In the genomic region with DNA sequence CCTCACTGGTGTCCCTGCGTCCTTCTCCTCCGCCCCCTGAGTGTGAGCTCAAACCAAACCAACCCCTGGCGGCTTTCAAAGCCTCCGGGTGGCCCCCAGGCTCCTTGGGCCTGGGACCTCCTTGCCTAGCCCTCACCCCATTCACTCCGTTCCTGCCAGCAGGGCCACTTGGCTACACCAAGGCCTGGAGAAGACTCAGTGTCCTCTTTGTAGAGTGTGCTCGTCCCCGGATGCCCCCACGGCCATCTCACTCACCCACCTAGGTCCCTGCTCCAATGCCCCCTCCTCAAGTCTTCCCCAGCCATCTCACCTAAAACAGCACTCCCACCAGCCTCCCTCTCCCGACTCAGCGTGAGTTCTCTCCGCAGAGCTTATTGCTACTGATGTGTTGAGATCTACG, we compare ENCODE assay signal across 19 cellular contexts. TPM values are rescaled to one million over a fixed set of nuclear protein-coding genes. Genes with fewer than 3 reads are reported as not detected.
DNase-seq lines count a peak whose midpoint lies in the region; ATAC-seq and TF ChIP-seq lines count a peak whose summit lies in the region.
"Had no signal": no experiment of that assay in that cellular context is flagged by ENCODE, and none has a peak within 500 bp of the region (broad histone marks: within the 10 kb centered on the region; RNA-seq: fewer than 3 reads in every experiment).

No MANE protein-coding gene starts in this region.

- peak overlapping the region; percentile 84 to 87 for H3K4me3 Mint-ChIP-seq in activated T-cell treated with anti-CD3 and anti-CD28 coated beads, Interleukin-2, amount 50 U/mL, for 72 hours

- H3K4me3 ChIP-seq in PC-3 (ENCODE audit: low read length) (peak overlapping the region; percentile 87; the same call in 1 of the 2 replicates), iPS-15b (ENCODE audit: low read depth, low read length) (peak overlapping the region; percentile 13), skeletal muscle satellite cell (ENCODE audit: low read length) (no peak overlapping the region)
- H3K4me3 ChIP-seq: cardiac muscle cell, stomach had no signal

- no peak overlapping the region for H3K27ac ChIP-seq in PC-3 (ENCODE audit: low read length)
- H3K27ac ChIP-seq: cardiac muscle cell had no signal

- POLR2A ChIA-PET in PC-3 (lab: Charles Lee; ENCODE audit: unreplicated experiment) = no interaction called here

- peaks cover 22% of the 10 kb centered on the region; the same call in 1 of the 2 replicates for H4K20me1 ChIP-seq in PC-3 (ENCODE audit: low read length)

- BruUV-seq in PC-3 (replicated peaks; lab: Mats Ljungman, UMichigan) = no TSS peak

- H3K79me2 ChIP-seq in PC-3 (ENCODE audit: low read length) = peaks cover 41% of the 10 kb centered on the region

- TF ChIP-seq CTCF in PC-3 (conservative IDR thresholded peaks at IDR 0.05; ENCODE audit: low read depth, low read length) = no peak

- H3K9ac ChIP-seq in PC-3 (ENCODE audit: low read length) (no peak overlapping the region), iPS-15b (ENCODE audit: low read depth, low read length) (peak overlapping the region; percentile 47), skeletal muscle satellite cell (ENCODE audit: low read depth, low read length) (no peak overlapping the region)

- H3K9me2 ChIP-seq in PC-3 (replicated peaks; ENCODE audit: low read length) = no peaks in the 10 kb centered on the region

- no peak for ATAC-seq in activated T-cell treated with anti-CD3 and anti-CD28 coated beads, Interleukin-2, amount 50 U/mL, for 72 hours (replicated peaks in 1 of 2)
- ATAC-seq in PC-3 (no peak), HG03439 (IDR thresholded peaks at IDR 0.05; ENCODE audit: unreplicated experiment) (no peak), HG02840 (IDR thresholded peaks at IDR 0.05; ENCODE audit: low FRiP score, unreplicated experiment) (no peak)
- ATAC-seq: left cardiac atrium had no signal

- H3F3A ChIP-seq in PC-3 (ENCODE audit: low read length, unreplicated experiment) = no peaks in the 10 kb centered on the region

- H3K4me2 ChIP-seq in PC-3 (ENCODE audit: low read length) = peak overlapping the region; percentile 96
- peak overlapping the region; percentile 84 for H3K4me2 ChIP-seq in skeletal muscle satellite cell (ENCODE audit: low read length)

- H3K4me1 ChIP-seq in PC-3 (ENCODE audit: insufficient read depth, low read length) (peaks cover 31% of the 10 kb centered on the region), iPS-15b (ENCODE audit: control insufficient read depth, insufficient read depth, low read length) (peaks cover 10% of the 10 kb centered on the region), skeletal muscle satellite cell (ENCODE audit: control insufficient read depth, insufficient read depth, low read length) (peaks cover 20% of the 10 kb centered on the region)
- H3K4me1 ChIP-seq: Caco-2 had no signal

- H3K27me3 ChIP-seq in PC-3 (ENCODE audit: low read length) = peaks cover 4% of the 10 kb centered on the region
- H3K27me3 ChIP-seq in iPS-15b (ENCODE audit: control insufficient read depth, insufficient read depth, low read length) = no peaks in the 10 kb centered on the region
- no peaks in the 10 kb centered on the region for H3K27me3 ChIP-seq in skeletal muscle satellite cell (ENCODE audit: control insufficient read depth, insufficient read depth, low read length)
- H3K27me3 ChIP-seq: cardiac muscle cell, stomach had no signal

- H3K27ac Mint-ChIP-seq in activated T-cell treated with anti-CD3 and anti-CD28 coated beads, Interleukin-2, amount 50 U/mL, for 72 hours = no peak overlapping the region

- no peaks in the 10 kb centered on the region for H3K9me3 ChIP-seq in PC-3 (ENCODE audit: low read length)
- no peaks in the 10 kb centered on the region for H3K9me3 ChIP-seq in iPS-15b (ENCODE audit: control insufficient read depth, insufficient read depth, low read length)
- H3K9me3 ChIP-seq in skeletal muscle satellite cell (replicated peaks; ENCODE audit: low read length) = no peaks in the 10 kb centered on the region
- H3K9me3 ChIP-seq: Caco-2, stomach had no signal

- no peaks in the 10 kb centered on the region for H3K9me3 Mint-ChIP-seq in activated T-cell treated with anti-CD3 and anti-CD28 coated beads, Interleukin-2, amount 50 U/mL, for 72 hours
- H3K9me3 Mint-ChIP-seq: activated naive CD8-positive, alpha-beta T cell treated with anti-CD3 and anti-CD28 coated beads, Interleukin-2, amount 10 ng/mL, durations not matched to agents 7 days and 5 days had no signal

- H3K4me1 Mint-ChIP-seq in activated T-cell treated with anti-CD3 and anti-CD28 coated beads, Interleukin-2, amount 50 U/mL, for 72 hours (ENCODE audit: low read depth) = peaks cover 44% of the 10 kb centered on the region

- H3K36me3 ChIP-seq in PC-3 (ENCODE audit: low read depth, low read length) (peaks cover 15% of the 10 kb centered on the region; the same call in 1 of the 2 replicates), iPS-15b (ENCODE audit: control insufficient read depth, insufficient read depth, low read length) (peaks cover 34% of the 10 kb centered on the region), skeletal muscle satellite cell (ENCODE audit: insufficient read depth, low read length) (peaks cover 11% of the 10 kb centered on the region)

- DNase-seq in activated T-cell treated with anti-CD3 and anti-CD28 coated beads, Interleukin-2, amount 50 U/mL, for 72 hours = no peak
- no peak for DNase-seq in activated T-cell treated with anti-CD3 and anti-CD28 coated beads, Interleukin-2, amount 50 U/mL, for 1 hour
- DNase-seq in PC-3 = no peak
- DNase-seq in cardiac septum (ENCODE audit: low spot score) = no peak
- DNase-seq: activated naive CD8-positive, alpha-beta T cell treated with anti-CD3 and anti-CD28 coated beads, Interleukin-2, amount 10 ng/mL, durations not matched to agents 7 days and 5 days; Caco-2; effector CD4-positive, alpha-beta T cell; GDM1; left cardiac atrium; NCI-H1417 treated with DMSO at 0.1 percent for 48 hours; stimulated activated CD4-positive, alpha-beta T cell treated with anti-CD3 and anti-CD28 coated beads, Interleukin-12 subunit alpha, Interleukin-12 subunit beta, amount 100 ng/mL, for 4 hours; stomach had no signal

- no peaks in the 10 kb centered on the region for H3K27me3 Mint-ChIP-seq in activated T-cell treated with anti-CD3 and anti-CD28 coated beads, Interleukin-2, amount 50 U/mL, for 72 hours (ENCODE audit: low read depth)
- H3K27me3 Mint-ChIP-seq: activated naive CD8-positive, alpha-beta T cell treated with anti-CD3 and anti-CD28 coated beads, Interleukin-2, amount 10 ng/mL, durations not matched to agents 7 days and 5 days had no signal

- H2AFZ ChIP-seq in PC-3 (ENCODE audit: low read length) = no peak overlapping the region

- intact Hi-C loops in PC-3 (cut with micrococcal nuclease) (no loop called here), cardiac septum (cut with DNase I) (no loop called here)

- CTCF ChIA-PET in PC-3 (lab: Charles Lee) = no interaction called here

- H3K36me3 Mint-ChIP-seq in activated T-cell treated with anti-CD3 and anti-CD28 coated beads, Interleukin-2, amount 50 U/mL, for 72 hours (ENCODE audit: insufficient read depth in 2 of 2) = peaks cover 0 to 4% of the 10 kb centered on the region in 2 donors
- H3K36me3 Mint-ChIP-seq: activated naive CD8-positive, alpha-beta T cell treated with anti-CD3 and anti-CD28 coated beads, Interleukin-2, amount 10 ng/mL, durations not matched to agents 7 days and 5 days had no signal

RNA-seq across cellular contexts. Expression of gene CCDC27, which starts 7.2 kb away (rescaled TPM):
- not detected for total RNA-seq in activated T-cell treated with anti-CD3 and anti-CD28 coated beads, Interleukin-2, amount 50 U/mL, for 72 hours
- total RNA-seq in PC-3 (2014; rRNA removed) (not detected in 2 replicates), cardiac septum (not detected)
- total RNA-seq in skeletal muscle satellite cell (2012; rRNA removed) = under 0.01 TPM in 1 of 2 replicates, not detected in the other
- total RNA-seq: activated naive CD8-positive, alpha-beta T cell treated with anti-CD3 and anti-CD28 coated beads, Interleukin-2, amount 10 ng/mL, durations not matched to agents 7 days and 5 days; Caco-2; left cardiac atrium; mononuclear cell; posterior vena cava; stomach had no signal

RNA-seq across cellular contexts. Expression of gene SMIM1, which starts 27.5 kb away (rescaled TPM):
- 1 to 10 TPM; 2.5 to 3.4 TPM for total RNA-seq in activated T-cell treated with anti-CD3 and anti-CD28 coated beads, Interleukin-2, amount 50 U/mL, for 72 hours
- total RNA-seq in PC-3 (2014; rRNA removed) (10.8 and 14.3 TPM in 2 replicates), cardiac septum (8.0 TPM)
- not detected in 2 replicates for total RNA-seq in skeletal muscle satellite cell (2012; rRNA removed)
- total RNA-seq: stomach had no signal

RNA-seq across cellular contexts. Expression of gene LRRC47, which starts 51.2 kb away (rescaled TPM):
- 10 to 100 TPM; 37.7 to 48.7 TPM for total RNA-seq in activated T-cell treated with anti-CD3 and anti-CD28 coated beads, Interleukin-2, amount 50 U/mL, for 72 hours
- total RNA-seq in PC-3 (2014; rRNA removed) (77.4 and 102 TPM in 2 replicates), cardiac septum (63.1 TPM)
- 23.8 and 27.3 TPM in 2 replicates for total RNA-seq in skeletal muscle satellite cell (2012; rRNA removed)
